ENCODE assay signal across 23 cellular contexts in genomic region chr1:24410750-24411149, GRCh38. TPM values are rescaled to one million over a fixed set of nuclear protein-coding genes. Genes with fewer than 3 reads are reported as not detected.
A peak's percentile ranks its signal among the peaks of the same experiment; 100 is the strongest.
DNase-seq lines count a peak whose midpoint lies in the region; ATAC-seq and TF ChIP-seq lines count a peak whose summit lies in the region.
"Had no signal": no experiment of that assay in that cellular context is flagged by ENCODE, and none has a peak within 500 bp of the region (broad histone marks: within the 10 kb centered on the region; RNA-seq: fewer than 3 reads in every experiment).

No MANE protein-coding gene starts in this region.

- TF ChIP-seq CTCF in lung (IDR thresholded peaks at IDR 0.05; ENCODE audit: control extremely low read depth, extremely low read depth) = no peak

- no peaks in the 10 kb centered on the region for H3K9me3 Mint-ChIP-seq in activated CD8-positive, alpha-beta memory T cell treated with anti-CD3 and anti-CD28 coated beads, Interleukin-2, amount 10 ng/mL, durations not matched to agents 7 days and 5 days (ENCODE audit: low read depth)
- H3K9me3 Mint-ChIP-seq in activated T-helper 2 cell treated with anti-CD3 and anti-CD28 coated beads, Interferon-gamma antibody, Interleukin-2, Interleukin-4, amounts not matched to agents 10 μg/mL and 5 μg/mL and 100 μg/mL, durations not matched to agents 14 hours and 24 hours and 36 hours = peaks cover 7% of the 10 kb centered on the region

- H3K27me3 Mint-ChIP-seq in activated CD8-positive, alpha-beta memory T cell treated with anti-CD3 and anti-CD28 coated beads, Interleukin-2, amount 10 ng/mL, durations not matched to agents 7 days and 5 days = no peaks in the 10 kb centered on the region
- H3K27me3 Mint-ChIP-seq in T-helper 17 cell = no peaks in the 10 kb centered on the region
- no peaks in the 10 kb centered on the region for H3K27me3 Mint-ChIP-seq in activated T-helper 2 cell treated with anti-CD3 and anti-CD28 coated beads, Interferon-gamma antibody, Interleukin-2, Interleukin-4, amounts not matched to agents 10 μg/mL and 5 μg/mL and 100 μg/mL, durations not matched to agents 14 hours and 24 hours and 36 hours (ENCODE audit: low read depth)
- H3K27me3 Mint-ChIP-seq: IgD-negative memory B cell had no signal

- DNase-seq in activated CD8-positive, alpha-beta memory T cell treated with anti-CD3 and anti-CD28 coated beads, Interleukin-2, amount 10 ng/mL, durations not matched to agents 7 days and 5 days = peak; percentile 9
- no peak for DNase-seq in activated CD8-positive, alpha-beta memory T cell treated with anti-CD3 and anti-CD28 coated beads, Interleukin-2, amount 50 U/mL, for 4 hours
- DNase-seq in T-helper 17 cell = no peak
- peak; percentile 13 for DNase-seq in lung (ENCODE audit: low spot score)
- no peak for DNase-seq in activated T-helper 2 cell treated with anti-CD3 and anti-CD28 coated beads, Interferon-gamma antibody, Interleukin-2, Interleukin-4, amounts not matched to agents 10 μg/mL and 5 μg/mL and 100 μg/mL, durations not matched to agents 14 hours and 24 hours and 36 hours (ENCODE audit: low spot score)
- no peak for DNase-seq in stimulated activated naive CD8-positive, alpha-beta T cell treated with anti-CD3 and anti-CD28 coated beads, Interleukin-15, Interleukin-2, amounts not matched to agents 100 U/mL and 50 U/mL, for 24 hours
- no peak for DNase-seq in NCI-H2196 treated with DMSO at 0.1 percent for 48 hours (lab: John Stamatoyannopoulos, UW; ENCODE audit: unreplicated experiment)
- no peak for DNase-seq in NCI-H774 (lab: John Stamatoyannopoulos, UW)
- DNase-seq: 8988T, DMS 273 treated with DMSO at 0.1 percent for 48 hours, DND-41, GDM1, GM23248, Kasumi-1, NCI-H1105, NCI-H1694 treated with DMSO at 0.1 percent for 48 hours, NCI-H345, NCI-H524 treated with DMSO at 0.1 percent for 48 hours had no signal

- no peak overlapping the region for H3K4me3 Mint-ChIP-seq in activated CD8-positive, alpha-beta memory T cell treated with anti-CD3 and anti-CD28 coated beads, Interleukin-2, amount 10 ng/mL, durations not matched to agents 7 days and 5 days
- peak overlapping the region; percentile 41 for H3K4me3 Mint-ChIP-seq in T-helper 17 cell
- no peak overlapping the region for H3K4me3 Mint-ChIP-seq in activated T-helper 2 cell treated with anti-CD3 and anti-CD28 coated beads, Interferon-gamma antibody, Interleukin-2, Interleukin-4, amounts not matched to agents 10 μg/mL and 5 μg/mL and 100 μg/mL, durations not matched to agents 14 hours and 24 hours and 36 hours (ENCODE audit: low read depth)
- H3K4me3 Mint-ChIP-seq: CD14-positive monocyte had no signal

- no peaks in the 10 kb centered on the region for H3K27me3 ChIP-seq in lung (ENCODE audit: control insufficient read depth, insufficient read depth)

- H3K36me3 ChIP-seq in lung (ENCODE audit: control insufficient read depth in 2 of 2, insufficient read depth in 2 of 2, low read length in 2 of 2) = no peaks in the 10 kb centered on the region

- no peak overlapping the region for H3K27ac ChIP-seq in lung (ENCODE audit: low read depth in 1 of 2, low read length in 1 of 2)

- no peak overlapping the region for H3K4me3 ChIP-seq in lung
- H3K4me3 ChIP-seq: GM23248, HAP-1 had no signal

- H3K36me3 Mint-ChIP-seq in activated CD8-positive, alpha-beta memory T cell treated with anti-CD3 and anti-CD28 coated beads, Interleukin-2, amount 10 ng/mL, durations not matched to agents 7 days and 5 days = peaks cover 7% of the 10 kb centered on the region
- no peaks in the 10 kb centered on the region for H3K36me3 Mint-ChIP-seq in T-helper 17 cell (ENCODE audit: low read depth)
- H3K36me3 Mint-ChIP-seq in activated T-helper 2 cell treated with anti-CD3 and anti-CD28 coated beads, Interferon-gamma antibody, Interleukin-2, Interleukin-4, amounts not matched to agents 10 μg/mL and 5 μg/mL and 100 μg/mL, durations not matched to agents 14 hours and 24 hours and 36 hours (ENCODE audit: low read depth) = peaks cover 4% of the 10 kb centered on the region
- H3K36me3 Mint-ChIP-seq: CD14-positive monocyte, IgD-negative memory B cell had no signal

- peaks cover 0 to 3% of the 10 kb centered on the region in 2 donors for H3K4me1 ChIP-seq in lung (ENCODE audit: control insufficient read depth in 2 of 2, insufficient read depth in 2 of 2, low read length in 2 of 2)

- peaks cover 23% of the 10 kb centered on the region for H3K4me1 Mint-ChIP-seq in activated CD8-positive, alpha-beta memory T cell treated with anti-CD3 and anti-CD28 coated beads, Interleukin-2, amount 10 ng/mL, durations not matched to agents 7 days and 5 days
- H3K4me1 Mint-ChIP-seq in T-helper 17 cell = peaks cover 22% of the 10 kb centered on the region
- H3K4me1 Mint-ChIP-seq in activated T-helper 2 cell treated with anti-CD3 and anti-CD28 coated beads, Interferon-gamma antibody, Interleukin-2, Interleukin-4, amounts not matched to agents 10 μg/mL and 5 μg/mL and 100 μg/mL, durations not matched to agents 14 hours and 24 hours and 36 hours (ENCODE audit: low read depth) = peaks cover 20% of the 10 kb centered on the region

- ATAC-seq in activated CD8-positive, alpha-beta memory T cell treated with anti-CD3 and anti-CD28 coated beads, Interleukin-2, amount 10 ng/mL, durations not matched to agents 7 days and 5 days = no peak
- no peak for ATAC-seq in T-helper 17 cell
- ATAC-seq in lung (ENCODE audit: insufficient read depth, low FRiP score) = no peak
- no peak for ATAC-seq in stimulated activated naive CD8-positive, alpha-beta T cell treated with anti-CD3 and anti-CD28 coated beads, Interleukin-15, Interleukin-2, amounts not matched to agents 100 U/mL and 50 U/mL, for 24 hours
- ATAC-seq: Panc1, Right ventricle myocardium inferior had no signal

- H3K27ac Mint-ChIP-seq in activated CD8-positive, alpha-beta memory T cell treated with anti-CD3 and anti-CD28 coated beads, Interleukin-2, amount 10 ng/mL, durations not matched to agents 7 days and 5 days = no peak overlapping the region
- H3K27ac Mint-ChIP-seq in T-helper 17 cell = no peak overlapping the region
- H3K27ac Mint-ChIP-seq in activated T-helper 2 cell treated with anti-CD3 and anti-CD28 coated beads, Interferon-gamma antibody, Interleukin-2, Interleukin-4, amounts not matched to agents 10 μg/mL and 5 μg/mL and 100 μg/mL, durations not matched to agents 14 hours and 24 hours and 36 hours = no peak overlapping the region
- H3K27ac Mint-ChIP-seq: IgD-negative memory B cell had no signal

- intact Hi-C loops in activated T-helper 2 cell treated with anti-CD3 and anti-CD28 coated beads, Interferon-gamma antibody, Interleukin-2, Interleukin-4, amounts not matched to agents 10 μg/mL and 5 μg/mL and 100 μg/mL, durations not matched to agents 14 hours and 24 hours and 36 hours (cut with micrococcal nuclease) = loop anchor here (5.0 kb wide), 1 partner anchor 218 kb away; no protein-coding TSS in a partner anchor

- CTCF ChIA-PET in activated CD8-positive, alpha-beta memory T cell treated with anti-CD3 and anti-CD28 coated beads, Interleukin-2, amount 10 ng/mL, durations not matched to agents 7 days and 5 days (lab: Charles Lee) = interaction anchor here (1.0 to 3.7 kb wide), 4 partner anchors 19 to 176 kb away, joined by 3 to 21 read pairs (median 4); no protein-coding TSS in a partner anchor

- WGBS in lung, 2 donors = 97% methylated on average over 7 of the region's 7 CpGs

- H3K9me3 ChIP-seq in T-helper 17 cell (ENCODE audit: control insufficient read depth, low read length, poor library complexity, severe bottlenecking) = no peaks in the 10 kb centered on the region
- no peaks in the 10 kb centered on the region for H3K9me3 ChIP-seq in lung (ENCODE audit: control insufficient read depth in 2 of 2, insufficient read depth in 1 of 2, low read length in 1 of 2)
- H3K9me3 ChIP-seq: HAP-1 had no signal

RNA-seq across cellular contexts. Expression of gene STPG1, which starts 2.8 kb away (rescaled TPM):
- 1 to 10 TPM; 5.6 to 9.2 TPM for total RNA-seq in activated CD8-positive, alpha-beta memory T cell treated with anti-CD3 and anti-CD28 coated beads, Interleukin-2, amount 10 ng/mL, durations not matched to agents 7 days and 5 days
- total RNA-seq in T-helper 17 cell (1 to 10 TPM; 2.5 to 3.6 TPM), lung (10 to 100 TPM in 1 of 2 donors, 1 to 10 TPM in 1; 10.0 to 13.5 TPM)
- polyA plus RNA-seq in lung = 1 to 10 TPM; 6.7 to 9.5 TPM
- 4.9 and 6.0 TPM in 2 replicates for total RNA-seq in activated T-helper 2 cell treated with anti-CD3 and anti-CD28 coated beads, Interferon-gamma antibody, Interleukin-2, Interleukin-4, amounts not matched to agents 10 μg/mL and 5 μg/mL and 100 μg/mL, durations not matched to agents 14 hours and 24 hours and 36 hours

RNA-seq across cellular contexts. Expression of gene NIPAL3, which starts 4.9 kb away (rescaled TPM):
- total RNA-seq in activated CD8-positive, alpha-beta memory T cell treated with anti-CD3 and anti-CD28 coated beads, Interleukin-2, amount 10 ng/mL, durations not matched to agents 7 days and 5 days = 10 to 100 TPM; 35.4 to 44.2 TPM
- total RNA-seq in T-helper 17 cell = 10 to 100 TPM; 32.9 to 41.7 TPM
- total RNA-seq in lung = 10 to 100 TPM; 25.7 to 31.8 TPM
- polyA plus RNA-seq in lung = 10 to 100 TPM; 11.9 to 14.0 TPM
- total RNA-seq in activated T-helper 2 cell treated with anti-CD3 and anti-CD28 coated beads, Interferon-gamma antibody, Interleukin-2, Interleukin-4, amounts not matched to agents 10 μg/mL and 5 μg/mL and 100 μg/mL, durations not matched to agents 14 hours and 24 hours and 36 hours = 24.6 and 28.6 TPM in 2 replicates

Comparison
In these comparisons a context has a peak if more than half of its experiments do, and no peak if none do; other contexts are left out.
1. DNase-seq: peak in activated CD8-positive, alpha-beta memory T cell treated with anti-CD3 and anti-CD28 coated beads, Interleukin-2, amount 10 ng/mL, durations not matched to agents 7 days and 5 days (single experiment) and lung (single experiment); none in activated CD8-positive, alpha-beta memory T cell treated with anti-CD3 and anti-CD28 coated beads, Interleukin-2, amount 50 U/mL, for 4 hours (single experiment), T-helper 17 cell (0 of 3), activated T-helper 2 cell treated with anti-CD3 and anti-CD28 coated beads, Interferon-gamma antibody, Interleukin-2, Interleukin-4, amounts not matched to agents 10 μg/mL and 5 μg/mL and 100 μg/mL, durations not matched to agents 14 hours and 24 hours and 36 hours (single experiment), stimulated activated naive CD8-positive, alpha-beta T cell treated with anti-CD3 and anti-CD28 coated beads, Interleukin-15, Interleukin-2, amounts not matched to agents 100 U/mL and 50 U/mL, for 24 hours (single experiment), NCI-H2196 treated with DMSO at 0.1 percent for 48 hours (single experiment) and NCI-H774 (single experiment).